4 cellular contexts compared by ENCODE assay signal in the genomic region with DNA sequence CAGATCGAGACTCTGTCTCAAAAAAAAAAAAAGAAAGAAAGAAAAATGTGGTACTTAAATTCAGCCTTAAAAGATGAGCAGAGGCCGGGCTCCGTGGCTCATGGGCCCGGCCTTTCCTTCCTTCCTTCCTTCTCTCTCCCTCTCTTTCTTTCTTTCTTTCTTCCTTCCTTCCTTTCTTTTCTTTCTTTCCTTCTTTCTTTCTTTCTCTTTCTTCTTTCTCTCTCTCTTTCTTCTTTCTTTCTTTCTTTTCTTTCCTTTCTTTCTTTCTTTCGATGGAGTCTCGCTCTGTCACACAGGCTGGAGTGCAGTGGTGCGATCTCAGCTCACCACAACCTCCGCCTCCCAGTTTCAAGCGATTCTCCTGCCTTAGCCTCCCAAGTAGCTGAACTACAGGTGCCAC. TPM values are rescaled to one million over a fixed set of nuclear protein-coding genes. Genes with fewer than 3 reads are reported as not detected.
"Had no signal": no experiment of that assay in that cellular context is flagged by ENCODE, and none has a peak within 500 bp of the region (broad histone marks: within the 10 kb centered on the region; RNA-seq: fewer than 3 reads in every experiment).

No MANE protein-coding gene starts in this region.

RNA-seq across cellular contexts. Expression of gene NANOG, which starts 5.8 kb away (rescaled TPM):
- total RNA-seq: LHCN-M2, M059J, MCF 10A, NCI-H460 had no signal

RNA-seq across cellular contexts. Expression of gene NANOGNB, which starts 18.4 kb away (rescaled TPM):
- total RNA-seq: LHCN-M2, M059J, MCF 10A, NCI-H460 had no signal

RNA-seq across cellular contexts. Expression of gene CLEC4C, which starts 36.3 kb away (rescaled TPM):
- total RNA-seq: LHCN-M2, M059J, MCF 10A, NCI-H460 had no signal
